In genomic region chr6:156309017-156309416, GRCh38 we compare ENCODE assay signal across 16 cellular contexts.
DNase-seq lines count a peak whose midpoint lies in the region; ATAC-seq, FAIRE-seq and TF ChIP-seq lines count a peak whose summit lies in the region.
"Had no signal": no experiment of that assay in that cellular context is flagged by ENCODE, and none has a peak within 500 bp of the region (broad histone marks: within the 10 kb centered on the region; RNA-seq: fewer than 3 reads in every experiment).

No MANE protein-coding gene starts in this region.

- FAIRE-seq in bronchial epithelial cell (lab: Jason Lieb, UNC): peak; percentile 86
- FAIRE-seq in GM12891 (lab: Jason Lieb, UNC): no peak
- FAIRE-seq: A204.1, GM18507 had no signal

- POLR2A ChIA-PET in activated CD8-positive, alpha-beta T cell treated with anti-CD3 and anti-CD28 coated beads for 36 hours (lab: Charles Lee): no interaction called here
- POLR2A ChIA-PET in activated CD8-positive, alpha-beta T cell treated with anti-CD3 and anti-CD28 coated beads, Interleukin-2, amount 10 ng/mL, durations not matched to agents 7 days and 5 days (lab: Charles Lee): no interaction called here

- no peak for TF ChIP-seq POLR2A in GM12891 (IDR thresholded peaks at IDR 0.05; ENCODE audit: low read depth, low read length)

- no peaks in the 10 kb centered on the region for H3K27me3 Mint-ChIP-seq in activated CD8-positive, alpha-beta T cell treated with anti-CD3 and anti-CD28 coated beads for 36 hours
- no peaks in the 10 kb centered on the region for H3K27me3 Mint-ChIP-seq in activated CD8-positive, alpha-beta T cell treated with anti-CD3 and anti-CD28 coated beads, Interleukin-2, amount 10 ng/mL, durations not matched to agents 7 days and 5 days (ENCODE audit: low read depth)
- H3K27me3 Mint-ChIP-seq: B cell; CD4-positive, alpha-beta T cell had no signal

- no peaks in the 10 kb centered on the region for H3K9me3 Mint-ChIP-seq in activated CD8-positive, alpha-beta T cell treated with anti-CD3 and anti-CD28 coated beads for 36 hours
- H3K9me3 Mint-ChIP-seq in activated CD8-positive, alpha-beta T cell treated with anti-CD3 and anti-CD28 coated beads, Interleukin-2, amount 10 ng/mL, durations not matched to agents 7 days and 5 days (ENCODE audit: insufficient read depth): no peaks in the 10 kb centered on the region
- H3K9me3 Mint-ChIP-seq: CD4-positive, alpha-beta T cell; GM23338; H9 had no signal

- no peak overlapping the region for H3K27ac Mint-ChIP-seq in activated CD8-positive, alpha-beta T cell treated with anti-CD3 and anti-CD28 coated beads for 36 hours
- no peak overlapping the region for H3K27ac Mint-ChIP-seq in activated CD8-positive, alpha-beta T cell treated with anti-CD3 and anti-CD28 coated beads, Interleukin-2, amount 10 ng/mL, durations not matched to agents 7 days and 5 days
- H3K27ac Mint-ChIP-seq: B cell; CD4-positive, alpha-beta T cell; GM23338; H9 had no signal

- TF ChIP-seq CTCF in activated CD8-positive, alpha-beta T cell treated with anti-CD3 and anti-CD28 coated beads for 36 hours (IDR thresholded peaks at IDR 0.05): no peak
- no peak for TF ChIP-seq CTCF in bronchial epithelial cell (IDR thresholded peaks at IDR 0.05; ENCODE audit: insufficient read depth, low read length, severe bottlenecking)

- no peaks in the 10 kb centered on the region for H3K27me3 ChIP-seq in bronchial epithelial cell (ENCODE audit: control insufficient read depth, insufficient read depth, low read length)

- H3K36me3 Mint-ChIP-seq in activated CD8-positive, alpha-beta T cell treated with anti-CD3 and anti-CD28 coated beads for 36 hours (ENCODE audit: low read depth): no peaks in the 10 kb centered on the region
- H3K36me3 Mint-ChIP-seq in activated CD8-positive, alpha-beta T cell treated with anti-CD3 and anti-CD28 coated beads, Interleukin-2, amount 10 ng/mL, durations not matched to agents 7 days and 5 days (ENCODE audit: low read depth): no peaks in the 10 kb centered on the region

- no peak overlapping the region for H3K4me3 Mint-ChIP-seq in activated CD8-positive, alpha-beta T cell treated with anti-CD3 and anti-CD28 coated beads for 36 hours
- no peak overlapping the region for H3K4me3 Mint-ChIP-seq in activated CD8-positive, alpha-beta T cell treated with anti-CD3 and anti-CD28 coated beads, Interleukin-2, amount 10 ng/mL, durations not matched to agents 7 days and 5 days
- H3K4me3 Mint-ChIP-seq: B cell; CD4-positive, alpha-beta T cell; GM23338; H9 had no signal

- CTCF ChIA-PET in activated CD8-positive, alpha-beta T cell treated with anti-CD3 and anti-CD28 coated beads for 36 hours (lab: Charles Lee): no interaction called here
- CTCF ChIA-PET in activated CD8-positive, alpha-beta T cell treated with anti-CD3 and anti-CD28 coated beads, Interleukin-2, amount 10 ng/mL, durations not matched to agents 7 days and 5 days (lab: Charles Lee): no interaction called here

- intact Hi-C loops in activated CD8-positive, alpha-beta T cell treated with anti-CD3 and anti-CD28 coated beads for 36 hours (cut with micrococcal nuclease): no loop called here

- ATAC-seq in activated CD8-positive, alpha-beta T cell treated with anti-CD3 and anti-CD28 coated beads for 36 hours: peak; percentile 37
- no peak for ATAC-seq in activated CD8-positive, alpha-beta T cell treated with anti-CD3 and anti-CD28 coated beads, Interleukin-2, amount 10 ng/mL, durations not matched to agents 7 days and 5 days
- ATAC-seq: GM23338 had no signal

- no peak for DNase-seq in activated CD8-positive, alpha-beta T cell treated with anti-CD3 and anti-CD28 coated beads for 36 hours
- no peak for DNase-seq in activated CD8-positive, alpha-beta T cell treated with anti-CD3 and anti-CD28 coated beads, Interleukin-2, amount 10 ng/mL, durations not matched to agents 7 days and 5 days
- peak; percentile 19 for DNase-seq in stimulated activated CD4-positive, alpha-beta T cell treated with anti-CD3 and anti-CD28 coated beads, Interleukin-1b, Interleukin-23, amount 100 ng/mL, for 48 hours
- DNase-seq in stimulated activated CD4-positive, alpha-beta T cell treated with anti-CD3 and anti-CD28 coated beads, Interleukin-2, amount 100 ng/mL, for 24 hours: no peak
- DNase-seq in bronchial epithelial cell (ENCODE audit: low read depth) (no peak), GM12891 (ENCODE audit: insufficient read length, low spot score) (no peak), occipital lobe (lab: John Stamatoyannopoulos, UW) (no peak)
- DNase-seq: C1 segment of cervical spinal cord; Calu3; CD4-positive, alpha-beta T cell; DMS 273 treated with DMSO at 0.1 percent for 48 hours; H9 had no signal

- H3K4me3 ChIP-seq in bronchial epithelial cell (ENCODE audit: low read depth, low read length): no peak overlapping the region
- H3K4me3 ChIP-seq: GM23338 had no signal

- no peaks in the 10 kb centered on the region for H3K36me3 ChIP-seq in bronchial epithelial cell (ENCODE audit: control insufficient read depth, insufficient read depth, low read length)

- H3K4me1 Mint-ChIP-seq in activated CD8-positive, alpha-beta T cell treated with anti-CD3 and anti-CD28 coated beads for 36 hours (ENCODE audit: low read depth): no peaks in the 10 kb centered on the region
- no peaks in the 10 kb centered on the region for H3K4me1 Mint-ChIP-seq in activated CD8-positive, alpha-beta T cell treated with anti-CD3 and anti-CD28 coated beads, Interleukin-2, amount 10 ng/mL, durations not matched to agents 7 days and 5 days (ENCODE audit: low read depth)
- H3K4me1 Mint-ChIP-seq: B cell had no signal

TF ChIP-seq in GM12891, 5 proteins besides CTCF, POLR2A, EP300 and RAD21:
- TF ChIP-seq TAF1 (IDR thresholded peaks at IDR 0.05; ENCODE audit: low read depth, low read length): no peak
- TF ChIP-seq POLR2AphosphoS5 (IDR thresholded peaks at IDR 0.05; ENCODE audit: low read depth, low read length): no peak
- TF ChIP-seq POU2F2 (IDR thresholded peaks at IDR 0.05; ENCODE audit: low read depth, low read length): no peak
- TF ChIP-seq SPI1 (IDR thresholded peaks at IDR 0.05; ENCODE audit: low read depth, low read length): no peak
- TF ChIP-seq PAX5 (IDR thresholded peaks at IDR 0.05; ENCODE audit: insufficient read depth, low read length, severe bottlenecking): no peak
